In the genomic region with DNA sequence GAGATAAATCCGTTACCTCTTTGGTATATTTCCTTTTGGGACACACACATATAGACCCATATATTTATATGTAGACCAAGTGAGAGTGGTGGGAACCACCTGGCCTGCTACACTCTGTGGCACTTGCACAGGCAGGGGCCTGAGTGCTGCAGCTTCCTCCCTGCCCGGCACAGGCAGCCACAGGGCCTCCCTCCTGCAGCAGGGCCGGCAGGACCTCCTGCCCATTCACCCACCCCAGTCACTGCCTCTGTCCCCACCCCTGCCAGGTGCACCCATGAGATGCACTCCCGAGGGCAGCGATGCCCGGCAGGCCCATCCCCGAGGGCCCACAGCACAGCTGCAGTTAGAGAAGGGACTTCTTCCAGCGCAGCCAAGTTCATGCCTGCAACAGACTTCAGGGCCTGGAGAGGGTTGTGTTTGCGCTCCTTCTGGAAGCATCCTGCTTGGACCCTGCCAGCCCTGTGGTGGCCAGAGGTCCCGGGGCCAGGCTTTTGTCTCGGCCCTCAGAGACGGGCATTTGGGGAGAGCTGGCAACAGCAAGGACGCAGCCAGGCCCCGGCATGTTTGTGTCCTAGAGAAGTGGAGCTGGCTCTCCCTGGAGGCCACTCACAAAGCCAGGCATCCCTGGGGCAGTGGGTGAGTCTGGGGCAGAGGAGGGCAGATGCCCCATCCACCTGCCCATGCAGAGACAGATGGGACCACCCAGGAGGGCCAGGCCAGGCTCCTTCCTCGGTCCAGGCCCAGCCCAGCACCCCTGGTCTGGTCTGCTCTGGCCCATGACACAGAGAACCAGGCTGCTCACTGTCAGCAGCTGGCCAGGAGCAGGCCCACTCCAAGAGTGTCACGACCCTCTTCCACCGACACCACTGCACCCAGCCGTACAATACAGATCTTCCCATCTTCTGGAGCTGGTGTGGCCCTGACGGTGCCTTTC, we compare ENCODE assay signal across 17 cellular contexts. TPM values are rescaled to one million over a fixed set of nuclear protein-coding genes. Genes with fewer than 3 reads are reported as not detected.
A peak's percentile ranks its signal among the peaks of the same experiment; 100 is the strongest.
DNase-seq lines count a peak whose midpoint lies in the region; ATAC-seq, FAIRE-seq and TF ChIP-seq lines count a peak whose summit lies in the region.
"Had no signal": no experiment of that assay in that cellular context is flagged by ENCODE, and none has a peak within 500 bp of the region (broad histone marks: within the 10 kb centered on the region; RNA-seq: fewer than 3 reads in every experiment).

No MANE protein-coding gene starts in this region.

- H3K36me3 Mint-ChIP-seq in WTC11 = no peaks in the 10 kb centered on the region
- H3K36me3 Mint-ChIP-seq: immature natural killer cell; natural killer cell treated with Interleukin-12 subunit alpha and Interleukin-12 subunit beta and Interleukin-15 and Interleukin-18, amount 100 ng/mL, for 72 hours had no signal

- peaks cover 9% of the 10 kb centered on the region; the same call in 1 of the 2 replicates for H3K9me3 Mint-ChIP-seq in WTC11
- H3K9me3 Mint-ChIP-seq: activated T-cell treated with anti-CD3 and anti-CD28 coated beads, Interleukin-2, amount 50 U/mL, for 24 hours; immature natural killer cell had no signal

- intact Hi-C loops in gastrocnemius medialis (cut with DNase I; ENCODE audit: low total_unique reads) = no loop called here
- intact Hi-C loops in prostate gland (cut with DNase I) = no loop called here

- no peaks in the 10 kb centered on the region for H3K27me3 ChIP-seq in HL-60 (ENCODE audit: insufficient read depth, poor library complexity, severe bottlenecking)
- H3K27me3 ChIP-seq in gastrocnemius medialis = no peaks in the 10 kb centered on the region
- H3K27me3 ChIP-seq in prostate gland (replicated peaks; ENCODE audit: insufficient read depth) = no peaks in the 10 kb centered on the region
- H3K27me3 ChIP-seq: heart right ventricle had no signal

- TF ChIP-seq POLR2A in gastrocnemius medialis (IDR thresholded peaks at IDR 0.05) (no peak), prostate gland (IDR thresholded peaks at IDR 0.05) (no peak), GM12891 (IDR thresholded peaks at IDR 0.05; ENCODE audit: low read depth, low read length) (no peak)

- H3K9me3 ChIP-seq in gastrocnemius medialis = no peaks in the 10 kb centered on the region
- no peaks in the 10 kb centered on the region for H3K9me3 ChIP-seq in prostate gland
- H3K9me3 ChIP-seq: heart right ventricle had no signal

- H3K27ac Mint-ChIP-seq in WTC11 = peak overlapping the region; percentile 74; the same call in 1 of the 2 replicates
- H3K27ac Mint-ChIP-seq: activated T-cell treated with anti-CD3 and anti-CD28 coated beads, Interleukin-2, amount 50 U/mL, for 24 hours had no signal

- CTCF ChIA-PET in WTC11 (lab: Charles Lee) = interaction anchor here (0.7 to 1.2 kb wide), 3 partner anchors 14 to 33 kb away, joined by 3 to 4 read pairs (median 3); no protein-coding TSS in a partner anchor

- FAIRE-seq in HTR-8/SVneo (lab: Jason Lieb, UNC) (no peak), GM12891 (lab: Jason Lieb, UNC) (no peak)
- FAIRE-seq: astrocyte had no signal

- H3K27ac ChIP-seq in HL-60 (replicated peaks) = peak overlapping the region; percentile 15; the same call in 1 of the 2 replicates
- peak overlapping the region in 3 of 4 donors; percentile 30 to 43 (median 37) for H3K27ac ChIP-seq in gastrocnemius medialis
- no peak overlapping the region for H3K27ac ChIP-seq in prostate gland

- ATAC-seq in WTC11 (no peak), gastrocnemius medialis (no peak)

- H3K36me3 ChIP-seq in gastrocnemius medialis (no peaks in the 10 kb centered on the region), prostate gland (no peaks in the 10 kb centered on the region)
- H3K36me3 ChIP-seq: heart right ventricle had no signal

- no peaks in the 10 kb centered on the region for H3K4me1 Mint-ChIP-seq in WTC11

- H3K27me3 Mint-ChIP-seq in WTC11 (ENCODE audit: low read depth) = no peaks in the 10 kb centered on the region
- H3K27me3 Mint-ChIP-seq: activated T-cell treated with anti-CD3 and anti-CD28 coated beads, Interleukin-2, amount 50 U/mL, for 24 hours; natural killer cell treated with Interleukin-12 subunit alpha and Interleukin-12 subunit beta and Interleukin-15 and Interleukin-18, amount 100 ng/mL, for 72 hours had no signal

- H3K4me3 Mint-ChIP-seq in WTC11 = no peak overlapping the region
- H3K4me3 Mint-ChIP-seq: activated T-cell treated with anti-CD3 and anti-CD28 coated beads, Interleukin-2, amount 50 U/mL, for 24 hours; immature natural killer cell; natural killer cell treated with Interleukin-12 subunit alpha and Interleukin-12 subunit beta and Interleukin-15 and Interleukin-18, amount 100 ng/mL, for 72 hours had no signal

- H3K4me3 ChIP-seq in HL-60 (replicated peaks; ENCODE audit: insufficient read depth, low read length) = no peak overlapping the region
- H3K4me3 ChIP-seq in gastrocnemius medialis = no peak overlapping the region
- H3K4me3 ChIP-seq in prostate gland = no peak overlapping the region
- H3K4me3 ChIP-seq: heart right ventricle, lung had no signal

- 54% methylated on average over 17 of the region's 19 CpGs for WGBS in prostate gland

- H3K4me1 ChIP-seq in gastrocnemius medialis (no peaks in the 10 kb centered on the region), prostate gland (replicated peaks) (no peaks in the 10 kb centered on the region)

- in situ Hi-C loops in gastrocnemius medialis (cut with MboI; ENCODE audit: low sequenced_read_pairs in 4 of 4) = no loop called here

- POLR2A ChIA-PET in WTC11 (lab: Charles Lee) = no interaction called here

- DNase-seq in HL-60 (ENCODE audit: low read depth in 1 of 2, low spot score in 1 of 2) (no peak), WTC11 (ENCODE audit: low spot score) (no peak), medulla oblongata (ENCODE audit: extremely low spot score) (peak; percentile 66), gastrocnemius medialis (no peak), HTR-8/SVneo (ENCODE audit: insufficient read length, low spot score) (no peak), prostate gland (ENCODE audit: low spot score) (no peak), GM12891 (ENCODE audit: insufficient read length, low spot score) (no peak)
- DNase-seq: activated CD4-positive, alpha-beta T cell treated with anti-CD3 and anti-CD28 coated beads, Interleukin-2, amount 50 U/mL, for 48 hours; activated naive CD4-positive, alpha-beta T cell treated with anti-CD3 and anti-CD28 coated beads, Interleukin-2, amount 50 U/mL, for 16 hours; activated T-cell treated with anti-CD3 and anti-CD28 coated beads, Interleukin-2, amount 50 U/mL, for 24 hours; immature natural killer cell; SIG-M5; T-helper 1 cell had no signal

- TF ChIP-seq CTCF in HL-60 (IDR thresholded peaks at IDR 0.05; ENCODE audit: insufficient read depth, low read length) (no peak), WTC11 (IDR thresholded peaks at IDR 0.05) (no peak), gastrocnemius medialis (IDR thresholded peaks at IDR 0.05 in 4 of 5, conservative IDR thresholded peaks at IDR 0.05 in 1 of 5) (no peak), prostate gland (IDR thresholded peaks at IDR 0.05) (no peak)

TF ChIP-seq in WTC11, 78 proteins besides CTCF, POLR2A, EP300 and RAD21:
- TF ChIP-seq HMGA2 (CRISPR knock-in tag; IDR thresholded peaks at IDR 0.05) = no peak

TF ChIP-seq in GM12891, 5 proteins besides CTCF, POLR2A, EP300 and RAD21:
- TF ChIP-seq POU2F2 (IDR thresholded peaks at IDR 0.05; ENCODE audit: low read depth, low read length) (no peak), TAF1 (IDR thresholded peaks at IDR 0.05; ENCODE audit: low read depth, low read length) (no peak), SPI1 (IDR thresholded peaks at IDR 0.05; ENCODE audit: low read depth, low read length) (no peak), PAX5 (IDR thresholded peaks at IDR 0.05; ENCODE audit: insufficient read depth, low read length, severe bottlenecking) (no peak), POLR2AphosphoS5 (IDR thresholded peaks at IDR 0.05; ENCODE audit: low read depth, low read length) (no peak)

RNA-seq across cellular contexts. Expression of gene PWWP2B, which starts 41.4 kb away (rescaled TPM):
- 12.2 to 14.1 TPM (median 13.6 TPM) in 3 replicates for total RNA-seq in WTC11 (2021)
- 10 to 100 TPM; 22.7 to 30.9 (median 24.4) TPM for total RNA-seq in gastrocnemius medialis
- 10 to 100 TPM; 27.5 to 36.6 TPM for total RNA-seq in prostate gland
- 0.13 TPM for polyA plus RNA-seq in GM12891 (2012; ENCODE audit: low read depth, missing spikeins)

Comparison
In these comparisons a context has a peak if more than half of its experiments do, and no peak if none do; other contexts are left out.
1. H3K27ac ChIP-seq: peak in HL-60 (single experiment) and gastrocnemius medialis (3 of 4); none in prostate gland (0 of 2).